Comparison of ENCODE assay signal across 8 cellular contexts in the genomic region with DNA sequence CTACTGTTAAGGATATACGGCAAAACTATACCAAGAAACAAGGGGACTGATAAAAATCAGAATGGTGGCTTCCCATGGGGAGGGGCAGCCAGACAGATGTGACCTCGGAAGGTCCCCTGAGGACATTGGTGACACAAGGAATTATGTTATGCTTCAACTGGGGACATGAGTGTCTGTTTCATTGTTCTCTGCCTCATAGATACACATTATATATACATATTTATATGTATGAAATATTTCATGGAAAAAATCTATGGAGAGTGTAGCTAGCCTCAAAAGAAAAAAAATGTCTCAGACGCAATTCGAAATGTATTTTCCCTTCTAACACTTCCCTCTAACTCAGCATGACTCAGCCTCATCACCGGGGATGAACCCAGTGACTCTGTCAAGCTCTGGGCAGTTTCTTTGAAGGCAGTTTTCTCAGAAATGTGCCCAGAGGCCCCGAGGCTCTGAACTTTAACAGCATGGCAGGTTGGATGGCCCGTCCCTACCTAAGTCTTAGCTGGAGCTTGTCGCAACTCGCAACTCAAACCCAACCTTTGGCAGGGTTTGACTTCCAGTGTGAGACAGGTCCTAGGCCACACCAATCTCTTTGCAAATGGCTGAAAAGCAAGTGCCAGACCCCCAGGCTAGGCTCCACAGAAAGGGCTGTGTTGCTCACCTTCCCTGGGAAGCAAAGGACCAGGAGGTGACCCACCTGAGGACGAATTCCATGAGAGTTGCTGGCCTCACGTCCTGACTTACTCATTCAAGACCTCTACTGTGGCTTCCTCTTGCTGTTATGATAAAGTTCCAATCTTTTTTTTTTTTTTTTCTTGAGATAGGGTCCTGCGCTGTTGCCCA.
A peak's percentile ranks its signal among the peaks of the same experiment; 100 is the strongest.
DNase-seq lines count a peak whose midpoint lies in the region; ATAC-seq and TF ChIP-seq lines count a peak whose summit lies in the region.

No MANE protein-coding gene starts in this region.

- no peak overlapping the region for H2BK15ac ChIP-seq in IMR-90 (ENCODE audit: low read depth, low read length)

- no peak overlapping the region for H4K8ac ChIP-seq in IMR-90 (ENCODE audit: low read depth in 2 of 2, low read length in 2 of 2)

- H3K14ac ChIP-seq in IMR-90 (replicated peaks; ENCODE audit: low read depth, low read length): no peak overlapping the region

- no peak overlapping the region for H3K9ac ChIP-seq in IMR-90 (ENCODE audit: low read depth, low read length)

- no peak overlapping the region for H4K5ac ChIP-seq in IMR-90 (ENCODE audit: low read depth, low read length)

- H3K36me3 ChIP-seq in IMR-90 (ENCODE audit: control insufficient read depth, insufficient read depth, low read length): no peaks in the 10 kb centered on the region

- intact Hi-C loops in IMR-90 (cut with micrococcal nuclease): no loop called here

- ATAC-seq in IMR-90 (ENCODE audit: low read depth) (peak; percentile 83), esophagus mucosa (peak; percentile 96)

- in situ Hi-C loops in IMR-90 (cut with MboI; ENCODE audit: low sequenced_read_pairs): no loop called here

- no peak overlapping the region; the same call in 1 of the 2 replicates for H3K27ac ChIP-seq in IMR-90 (ENCODE audit: insufficient read depth, low read length)

- no peaks in the 10 kb centered on the region for H3K4me1 ChIP-seq in IMR-90 (ENCODE audit: control insufficient read depth, insufficient read depth, low read length)

- no peak for TF ChIP-seq RAD21 in IMR-90 (IDR thresholded peaks at IDR 0.05; ENCODE audit: low read length)

- H3K79me1 ChIP-seq in IMR-90 (ENCODE audit: low read depth in 1 of 2, low read length in 2 of 2): no peaks in the 10 kb centered on the region

- POLR2A ChIA-PET in IMR-90 (lab: Charles Lee; ENCODE audit: unreplicated experiment): no interaction called here

- peak; percentile 67 for DNase-seq in IMR-90
- DNase-seq in activated CD4-positive, alpha-beta T cell treated with anti-CD3 and anti-CD28 coated beads for 4 hours: peak; percentile 47 to 50
- DNase-seq in stimulated activated CD8-positive, alpha-beta memory T cell treated with anti-CD3 and anti-CD28 coated beads, Interleukin-15, amount 100 ng/mL, for 48 hours (ENCODE audit: low read depth in 2 of 2): peak; percentile 40 to 43
- DNase-seq in glutamatergic neuron: no peak
- no peak for DNase-seq in amniotic stem cell (lab: John Stamatoyannopoulos, UW)
- no peak for DNase-seq in NK-92 (lab: John Stamatoyannopoulos, UW; ENCODE audit: unreplicated experiment)
- DNase-seq in NCI-H524 (lab: John Stamatoyannopoulos, UW): no peak

- H3K4me2 ChIP-seq in IMR-90 (ENCODE audit: low read depth, low read length): no peak overlapping the region

- H3K18ac ChIP-seq in IMR-90 (ENCODE audit: low read depth, low read length): peak overlapping the region; percentile 11; the same call in 1 of the 2 replicates

- H3K4me3 Mint-ChIP-seq in glutamatergic neuron (ENCODE audit: unreplicated experiment): no peak overlapping the region

- H4K91ac ChIP-seq in IMR-90 (ENCODE audit: insufficient read depth, low read depth, low read length): no peak overlapping the region

- no peak overlapping the region for H2BK20ac ChIP-seq in IMR-90 (ENCODE audit: low read depth, low read length)

- no peak overlapping the region for H3K27ac Mint-ChIP-seq in glutamatergic neuron (ENCODE audit: unreplicated experiment)

- peak overlapping the region; percentile 88 for H2AK9ac ChIP-seq in IMR-90 (replicated peaks; ENCODE audit: low read depth, low read length, poor library complexity)

- peak overlapping the region; percentile 67 for H2AFZ ChIP-seq in IMR-90 (replicated peaks; ENCODE audit: low read length, poor library complexity)

- H3K4me3 ChIP-seq in IMR-90 (ENCODE audit: insufficient read depth, low read depth, low read length): no peak overlapping the region

- TF ChIP-seq POLR2A in IMR-90 (IDR thresholded peaks at IDR 0.05; ENCODE audit: low read depth, low read length): no peak

- peaks cover 2% of the 10 kb centered on the region for H3K4me1 Mint-ChIP-seq in glutamatergic neuron (ENCODE audit: low read depth, unreplicated experiment)

- H2BK120ac ChIP-seq in IMR-90 (ENCODE audit: low read depth, low read length): no peak overlapping the region

- no TSS peak for BruUV-seq in IMR-90 (replicated peaks; lab: Mats Ljungman, UMichigan)

- peak overlapping the region; percentile 2 for H2BK5ac ChIP-seq in IMR-90 (ENCODE audit: low read depth, low read length, poor library complexity, severe bottlenecking)

- no peak overlapping the region for H3K23ac ChIP-seq in IMR-90 (ENCODE audit: low read depth, low read length)

- H3K9me3 Mint-ChIP-seq in glutamatergic neuron (ENCODE audit: unreplicated experiment): peaks cover 4% of the 10 kb centered on the region

- CTCF ChIA-PET in IMR-90 (lab: Yijun Ruan, JAX): no interaction called here

- dilution Hi-C loops in IMR-90 (cut with HindIII; ENCODE audit: low sequenced_read_pairs, unreplicated experiment): no loop called here

- no peaks in the 10 kb centered on the region for H4K20me1 ChIP-seq in IMR-90 (ENCODE audit: insufficient read depth, low read length)

- no peaks in the 10 kb centered on the region for H3K36me3 Mint-ChIP-seq in glutamatergic neuron (ENCODE audit: unreplicated experiment)

- H3K27me3 Mint-ChIP-seq in glutamatergic neuron (ENCODE audit: unreplicated experiment): no peaks in the 10 kb centered on the region

- H3K9me1 ChIP-seq in IMR-90 (ENCODE audit: insufficient read depth, low read length): no peaks in the 10 kb centered on the region

- H3K27me3 ChIP-seq in IMR-90 (ENCODE audit: control insufficient read depth, insufficient read depth, low read length): no peaks in the 10 kb centered on the region; the same call in 1 of the 2 replicates

- no peak overlapping the region for H3K56ac ChIP-seq in IMR-90 (ENCODE audit: extremely low read depth, insufficient read depth, low read length)

- no peaks in the 10 kb centered on the region for H3K9me3 ChIP-seq in IMR-90 (ENCODE audit: control insufficient read depth, insufficient read depth, low read length)

- WGBS in IMR-90 (ENCODE audit: extremely low coverage in 2 of 2, insufficient read length in 1 of 2), 2 experiments: 94% methylated on average over 3 of the region's 12 CpGs; no CpG with 5 or more reads in 1 of the 2 experiments

- no peak overlapping the region for H2AK5ac ChIP-seq in IMR-90 (ENCODE audit: low read depth, low read length)

- TF ChIP-seq CTCF in IMR-90 (conservative IDR thresholded peaks at IDR 0.05; ENCODE audit: low read depth, low read length) (no peak), glutamatergic neuron (IDR thresholded peaks at IDR 0.05; ENCODE audit: partially characterized antibody, unreplicated experiment) (no peak)

- no peak overlapping the region for H3K4ac ChIP-seq in IMR-90 (ENCODE audit: low read depth, low read length)

TF ChIP-seq in IMR-90, 13 proteins besides CTCF, POLR2A, EP300 and RAD21:
- TF ChIP-seq MAFK (IDR thresholded peaks at IDR 0.05; ENCODE audit: low read depth, low read length) (no peak), NFE2L2 (IDR thresholded peaks at IDR 0.05; ENCODE audit: low read depth, low read length) (peak; percentile 62; the same call in 1 of the 2 replicates)

Comparison
In these comparisons a context has a peak if more than half of its experiments do, and no peak if none do; other contexts are left out.
1. DNase-seq: peak in IMR-90 (single experiment), activated CD4-positive, alpha-beta T cell treated with anti-CD3 and anti-CD28 coated beads for 4 hours (2 of 2) and stimulated activated CD8-positive, alpha-beta memory T cell treated with anti-CD3 and anti-CD28 coated beads, Interleukin-15, amount 100 ng/mL, for 48 hours (2 of 2); none in glutamatergic neuron (single experiment), amniotic stem cell (single experiment), NK-92 (single experiment) and NCI-H524 (0 of 2).